In genomic region chr2:134392689-134393476, GRCh38 we compare ENCODE assay signal across 1 cellular context.
TF ChIP-seq lines count a peak whose summit lies in the region.

No MANE protein-coding gene starts in this region.

TF ChIP-seq in K562, 482 proteins besides CTCF, POLR2A, EP300 and RAD21 (continued from another document):
- TF ChIP-seq ID3 (CRISPR knock-in tag; IDR thresholded peaks at IDR 0.05) (no peak), ID3 (tag; IDR thresholded peaks at IDR 0.05) (no peak), TCFL5 (CRISPR knock-in tag; conservative IDR thresholded peaks at IDR 0.05) (no peak), DDX20 (tag; IDR thresholded peaks at IDR 0.05; ENCODE audit: low read depth) (no peak)
TF ChIP-seq in K562: peak in this region for 0.
